Comparison of ENCODE assay signal across 8 cellular contexts in the genomic region with DNA sequence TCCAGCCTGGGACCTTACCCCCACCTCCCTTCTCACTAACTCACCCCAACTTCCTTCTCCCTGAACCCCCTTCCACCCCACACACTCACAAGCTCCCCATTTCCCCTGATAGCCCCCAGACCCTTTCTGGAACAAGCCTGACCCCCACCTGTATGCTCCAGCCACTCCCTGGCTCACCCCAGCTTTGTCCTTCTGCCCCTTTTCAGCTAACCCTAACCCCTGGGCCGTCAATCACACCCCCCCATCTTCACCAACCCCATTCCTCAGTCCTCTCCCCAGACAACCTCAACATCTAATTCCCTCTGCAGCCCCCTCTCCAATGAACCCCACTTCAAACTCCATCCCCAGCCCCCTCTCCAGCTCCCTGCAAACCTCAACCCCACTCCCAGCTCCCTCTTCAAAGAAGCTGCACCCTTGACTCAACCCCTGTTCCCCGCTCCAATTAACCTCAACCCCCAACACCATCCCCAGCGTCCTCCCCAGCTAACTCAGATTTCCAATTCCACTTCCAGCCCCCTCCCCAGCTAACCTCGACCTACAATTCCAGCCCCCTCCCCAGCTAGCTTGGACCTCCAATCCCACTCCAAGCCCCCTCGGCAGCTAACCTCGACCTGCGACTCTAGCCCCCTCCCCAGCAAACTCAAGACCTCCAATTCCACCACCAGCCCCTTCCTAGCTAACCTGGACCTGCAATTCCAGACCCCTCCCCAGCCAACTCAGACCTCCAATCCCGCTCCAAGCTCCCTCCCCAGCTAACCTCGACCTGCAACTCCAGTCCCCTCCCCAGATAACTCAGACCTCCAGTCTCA. TPM values are rescaled to one million over a fixed set of nuclear protein-coding genes. Genes with fewer than 3 reads are reported as not detected.
DNase-seq lines count a peak whose midpoint lies in the region; TF ChIP-seq lines count a peak whose summit lies in the region.

No MANE protein-coding gene starts in this region.

- H3K27ac ChIP-seq in HUES48 (ENCODE audit: low read depth, low read length), result no peak overlapping the region
- H3K27ac ChIP-seq in duodenal mucosa (ENCODE audit: low read depth, low read length), result no peak overlapping the region

- H3K9ac ChIP-seq in HUES48 (ENCODE audit: low read depth, low read length) (no peak overlapping the region), duodenal mucosa (ENCODE audit: low read depth in 1 of 2, low read length in 2 of 2) (peak overlapping the region; percentile 43 to 66)

- H3K27me3 ChIP-seq in BE2C (peaks cover 9% of the 10 kb centered on the region), HUES48 (ENCODE audit: control insufficient read depth, insufficient read depth, low read length) (peaks cover 19% of the 10 kb centered on the region), duodenal mucosa (ENCODE audit: control insufficient read depth in 1 of 2, insufficient read depth in 2 of 2, low read length in 2 of 2) (no peaks in the 10 kb centered on the region), neuron (ENCODE audit: insufficient read depth, low read length) (peaks cover 22% of the 10 kb centered on the region)

- DNase-seq in BE2C, result no peak
- no peak for DNase-seq in HuH-7 (ENCODE audit: low spot score)
- DNase-seq in SKM-1 treated with dmso at 0.1 percent for 144 hours (lab: John Stamatoyannopoulos, UW; ENCODE audit: unreplicated experiment), result no peak
- DNase-seq in activated CD8-positive, alpha-beta memory T cell treated with anti-CD3 and anti-CD28 coated beads, Interleukin-2, amount 50 U/mL, for 48 hours, result no peak
- no peak for DNase-seq in GM19238 (ENCODE audit: insufficient read length, low spot score)

- peak overlapping the region; percentile 55 for H3K4me3 ChIP-seq in BE2C (ENCODE audit: low read depth, low read length)
- peak overlapping the region; percentile 75 for H3K4me3 ChIP-seq in HUES48 (ENCODE audit: low read depth, low read length)
- peak overlapping the region; percentile 43 to 54 for H3K4me3 ChIP-seq in duodenal mucosa (ENCODE audit: low read depth in 1 of 2, low read length in 2 of 2)
- peak overlapping the region; percentile 77 for H3K4me3 ChIP-seq in neuron (ENCODE audit: low read length)

- H3K36me3 ChIP-seq in BE2C (no peaks in the 10 kb centered on the region), HUES48 (ENCODE audit: control insufficient read depth, insufficient read depth, low read length) (no peaks in the 10 kb centered on the region), duodenal mucosa (ENCODE audit: control insufficient read depth in 1 of 2, insufficient read depth in 2 of 2, low read length in 2 of 2) (no peaks in the 10 kb centered on the region), neuron (ENCODE audit: insufficient read depth, low read length) (no peaks in the 10 kb centered on the region)

- no peak for TF ChIP-seq CTCF in BE2C (IDR thresholded peaks at IDR 0.05; ENCODE audit: low read depth, low read length)

- H3K9me3 ChIP-seq in BE2C, result no peaks in the 10 kb centered on the region
- no peaks in the 10 kb centered on the region for H3K9me3 ChIP-seq in HUES48 (ENCODE audit: control insufficient read depth, insufficient read depth, low read length)
- no peaks in the 10 kb centered on the region for H3K9me3 ChIP-seq in duodenal mucosa (ENCODE audit: control insufficient read depth in 1 of 2, low read length in 2 of 2)
- no peaks in the 10 kb centered on the region for H3K9me3 ChIP-seq in neuron (ENCODE audit: low read length)

- H3K4me1 ChIP-seq in BE2C, result no peaks in the 10 kb centered on the region
- peaks cover 12% of the 10 kb centered on the region for H3K4me1 ChIP-seq in HUES48 (ENCODE audit: control insufficient read depth, insufficient read depth, low read length)
- H3K4me1 ChIP-seq in duodenal mucosa (ENCODE audit: control insufficient read depth in 1 of 2, insufficient read depth in 2 of 2, low read length in 2 of 2), result peaks cover 0 to 3% of the 10 kb centered on the region in 2 donors
- peaks cover 15% of the 10 kb centered on the region for H3K4me1 ChIP-seq in neuron (ENCODE audit: insufficient read depth, low read length)

- H2AFZ ChIP-seq in neuron (ENCODE audit: low read depth, low read length), result no peak overlapping the region

RNA-seq across cellular contexts. Expression of a gene that starts 0.9 kb away (rescaled TPM):
- polyA plus RNA-seq in BE2C (2012; ENCODE audit: insufficient read depth, insufficient read length, low read depth), result 0.48 TPM

RNA-seq across cellular contexts. Expression of a gene that starts 19.6 kb away (rescaled TPM):
- polyA plus RNA-seq in BE2C (2012; ENCODE audit: insufficient read depth, insufficient read length, low read depth), result 52.2 TPM

RNA-seq across cellular contexts. Expression of a gene that starts 38.3 kb away (rescaled TPM):
- polyA plus RNA-seq in BE2C (2012; ENCODE audit: insufficient read depth, insufficient read length, low read depth), result 159 TPM
